Comparison of ENCODE assay signal across 1 cellular context in the genomic region with DNA sequence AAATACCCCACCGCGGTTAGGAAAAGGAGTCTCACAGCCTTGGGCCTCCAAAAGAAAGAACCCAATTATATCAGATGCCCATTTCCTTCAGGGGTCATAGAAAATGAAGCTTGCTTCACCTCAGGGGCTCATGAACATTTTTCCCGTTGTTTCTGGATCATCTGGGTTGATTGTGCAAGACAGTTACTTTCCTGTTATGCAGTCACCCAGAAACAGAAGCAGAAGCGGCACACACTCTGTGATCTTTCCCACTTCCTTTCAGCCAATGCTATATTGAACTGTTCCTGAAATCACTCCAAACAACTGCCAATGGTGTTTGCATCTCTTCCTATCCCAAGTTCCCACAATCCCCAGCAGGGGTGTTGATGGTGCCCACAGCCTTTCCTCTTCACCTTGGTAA.
TF ChIP-seq lines count a peak whose summit lies in the region.

No MANE protein-coding gene starts in this region.

TF ChIP-seq in GM23338, 12 proteins besides CTCF, POLR2A, EP300 and RAD21 (continued from another document):
- TF ChIP-seq CREB1 (CRISPR knock-in tag; IDR thresholded peaks at IDR 0.05; ENCODE audit: low read depth), result no peak
- TF ChIP-seq, protein P1, sequence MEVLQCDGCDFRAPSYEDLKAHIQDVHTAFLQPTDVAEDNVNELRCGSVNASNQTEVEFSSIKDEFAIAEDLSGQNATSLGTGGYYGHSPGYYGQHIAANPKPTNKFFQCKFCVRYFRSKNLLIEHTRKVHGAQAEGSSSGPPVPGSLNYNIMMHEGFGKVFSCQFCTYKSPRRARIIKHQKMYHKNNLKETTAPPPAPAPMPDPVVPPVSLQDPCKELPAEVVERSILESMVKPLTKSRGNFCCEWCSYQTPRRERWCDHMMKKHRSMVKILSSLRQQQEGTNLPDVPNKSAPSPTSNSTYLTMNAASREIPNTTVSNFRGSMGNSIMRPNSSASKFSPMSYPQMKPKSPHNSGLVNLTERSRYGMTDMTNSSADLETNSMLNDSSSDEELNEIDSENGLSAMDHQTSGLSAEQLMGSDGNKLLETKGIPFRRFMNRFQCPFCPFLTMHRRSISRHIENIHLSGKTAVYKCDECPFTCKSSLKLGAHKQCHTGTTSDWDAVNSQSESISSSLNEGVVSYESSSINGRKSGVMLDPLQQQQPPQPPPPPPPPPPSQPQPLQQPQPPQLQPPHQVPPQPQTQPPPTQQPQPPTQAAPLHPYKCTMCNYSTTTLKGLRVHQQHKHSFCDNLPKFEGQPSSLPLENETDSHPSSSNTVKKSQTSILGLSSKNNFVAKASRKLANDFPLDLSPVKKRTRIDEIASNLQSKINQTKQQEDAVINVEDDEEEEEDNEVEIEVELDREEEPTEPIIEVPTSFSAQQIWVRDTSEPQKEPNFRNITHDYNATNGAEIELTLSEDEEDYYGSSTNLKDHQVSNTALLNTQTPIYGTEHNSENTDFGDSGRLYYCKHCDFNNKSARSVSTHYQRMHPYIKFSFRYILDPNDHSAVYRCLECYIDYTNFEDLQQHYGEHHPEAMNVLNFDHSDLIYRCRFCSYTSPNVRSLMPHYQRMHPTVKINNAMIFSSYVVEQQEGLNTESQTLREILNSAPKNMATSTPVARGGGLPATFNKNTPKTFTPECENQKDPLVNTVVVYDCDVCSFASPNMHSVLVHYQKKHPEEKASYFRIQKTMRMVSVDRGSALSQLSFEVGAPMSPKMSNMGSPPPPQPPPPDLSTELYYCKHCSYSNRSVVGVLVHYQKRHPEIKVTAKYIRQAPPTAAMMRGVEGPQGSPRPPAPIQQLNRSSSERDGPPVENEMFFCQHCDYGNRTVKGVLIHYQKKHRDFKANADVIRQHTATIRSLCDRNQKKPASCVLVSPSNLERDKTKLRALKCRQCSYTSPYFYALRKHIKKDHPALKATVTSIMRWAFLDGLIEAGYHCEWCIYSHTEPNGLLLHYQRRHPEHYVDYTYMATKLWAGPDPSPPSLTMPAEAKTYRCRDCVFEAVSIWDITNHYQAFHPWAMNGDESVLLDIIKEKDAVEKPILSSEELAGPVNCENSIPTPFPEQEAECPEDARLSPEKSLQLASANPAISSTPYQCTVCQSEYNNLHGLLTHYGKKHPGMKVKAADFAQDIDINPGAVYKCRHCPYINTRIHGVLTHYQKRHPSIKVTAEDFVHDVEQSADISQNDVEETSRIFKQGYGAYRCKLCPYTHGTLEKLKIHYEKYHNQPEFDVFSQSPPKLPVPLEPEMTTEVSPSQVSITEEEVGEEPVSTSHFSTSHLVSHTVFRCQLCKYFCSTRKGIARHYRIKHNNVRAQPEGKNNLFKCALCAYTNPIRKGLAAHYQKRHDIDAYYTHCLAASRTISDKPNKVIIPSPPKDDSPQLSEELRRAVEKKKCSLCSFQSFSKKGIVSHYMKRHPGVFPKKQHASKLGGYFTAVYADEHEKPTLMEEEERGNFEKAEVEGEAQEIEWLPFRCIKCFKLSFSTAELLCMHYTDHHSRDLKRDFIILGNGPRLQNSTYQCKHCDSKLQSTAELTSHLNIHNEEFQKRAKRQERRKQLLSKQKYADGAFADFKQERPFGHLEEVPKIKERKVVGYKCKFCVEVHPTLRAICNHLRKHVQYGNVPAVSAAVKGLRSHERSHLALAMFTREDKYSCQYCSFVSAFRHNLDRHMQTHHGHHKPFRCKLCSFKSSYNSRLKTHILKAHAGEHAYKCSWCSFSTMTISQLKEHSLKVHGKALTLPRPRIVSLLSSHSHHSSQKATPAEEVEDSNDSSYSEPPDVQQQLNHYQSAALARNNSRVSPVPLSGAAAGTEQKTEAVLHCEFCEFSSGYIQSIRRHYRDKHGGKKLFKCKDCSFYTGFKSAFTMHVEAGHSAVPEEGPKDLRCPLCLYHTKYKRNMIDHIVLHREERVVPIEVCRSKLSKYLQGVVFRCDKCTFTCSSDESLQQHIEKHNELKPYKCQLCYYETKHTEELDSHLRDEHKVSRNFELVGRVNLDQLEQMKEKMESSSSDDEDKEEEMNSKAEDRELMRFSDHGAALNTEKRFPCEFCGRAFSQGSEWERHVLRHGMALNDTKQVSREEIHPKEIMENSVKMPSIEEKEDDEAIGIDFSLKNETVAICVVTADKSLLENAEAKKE (CRISPR knock-in tag; IDR thresholded peaks at IDR 0.05), result no peak
